Comparison of ENCODE assay signal across 12 cellular contexts in the genomic region with DNA sequence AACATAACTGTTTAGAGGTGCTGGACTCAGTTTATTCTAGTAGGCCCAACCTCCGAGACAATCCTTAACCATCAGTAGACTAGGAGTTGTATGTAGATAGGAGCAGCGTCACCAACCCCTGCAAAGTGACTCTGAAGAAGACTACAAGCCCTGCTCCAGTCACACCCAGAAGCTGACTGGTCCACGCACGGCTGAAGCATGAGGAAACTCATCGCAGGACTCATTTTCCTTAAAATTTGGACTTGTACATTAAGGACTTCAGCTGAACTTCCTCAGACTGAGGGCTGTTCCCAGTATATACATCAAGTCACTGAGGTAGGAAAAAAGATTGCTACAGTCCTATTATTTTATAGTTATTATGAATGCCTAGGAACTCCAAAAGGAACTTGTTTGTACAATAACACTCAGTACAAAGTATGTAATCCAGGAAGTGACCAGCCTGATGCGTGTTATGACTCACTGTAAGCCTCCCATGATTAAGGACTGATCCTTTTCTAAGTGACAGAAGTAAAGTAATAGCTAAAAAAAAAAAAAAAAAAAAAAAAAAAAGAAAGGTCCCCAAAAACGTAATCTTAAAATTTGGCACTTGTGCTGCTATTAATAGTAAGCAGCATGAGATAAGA. TPM values are rescaled to one million over a fixed set of nuclear protein-coding genes. Genes with fewer than 3 reads are reported as not detected.
DNase-seq lines count a peak whose midpoint lies in the region; ATAC-seq and TF ChIP-seq lines count a peak whose summit lies in the region.
"Had no signal": no experiment of that assay in that cellular context is flagged by ENCODE, and none has a peak within 500 bp of the region (broad histone marks: within the 10 kb centered on the region; RNA-seq: fewer than 3 reads in every experiment).

No MANE protein-coding gene starts in this region.

- no peak overlapping the region for H3K4me3 Mint-ChIP-seq in osteocyte (ENCODE audit: unreplicated experiment)
- H3K4me3 Mint-ChIP-seq: mesothelial cell of epicardium had no signal

- no peak overlapping the region for H3K27ac ChIP-seq in coronary artery

- H3K27ac Mint-ChIP-seq in osteocyte (ENCODE audit: unreplicated experiment), result peak overlapping the region; percentile 56
- H3K27ac Mint-ChIP-seq: mesothelial cell of epicardium had no signal

- H3K9me3 Mint-ChIP-seq in osteocyte (ENCODE audit: unreplicated experiment), result no peaks in the 10 kb centered on the region
- H3K9me3 Mint-ChIP-seq: mesothelial cell of epicardium had no signal

- peak; percentile 60 for DNase-seq in HT-29 (ENCODE audit: low spot score)
- DNase-seq in choroid plexus epithelial cell (ENCODE audit: low read depth), result peak; percentile 86
- no peak for DNase-seq in osteocyte (ENCODE audit: extremely low spot score, unreplicated experiment)
- DNase-seq in SHP77 treated with DMSO at 0.1 percent for 48 hours (lab: John Stamatoyannopoulos, UW), result no peak
- DNase-seq in NCI-H2171 (lab: John Stamatoyannopoulos, UW), result no peak
- no peak for DNase-seq in coronary artery (ENCODE audit: low spot score)
- DNase-seq: activated CD4-positive, alpha-beta T cell treated with anti-CD3 and anti-CD28 coated beads for 4 hours; GDM1 had no signal

- TF ChIP-seq CTCF in choroid plexus epithelial cell (conservative IDR thresholded peaks at IDR 0.05; ENCODE audit: low read depth, low read length) (no peak), osteocyte (IDR thresholded peaks at IDR 0.05) (no peak), coronary artery (IDR thresholded peaks at IDR 0.05) (no peak)

- no peaks in the 10 kb centered on the region for H3K27me3 Mint-ChIP-seq in osteocyte (ENCODE audit: unreplicated experiment)

- no peaks in the 10 kb centered on the region for H3K36me3 Mint-ChIP-seq in osteocyte (ENCODE audit: unreplicated experiment)
- H3K36me3 Mint-ChIP-seq: mesothelial cell of epicardium had no signal

- peaks cover 28% of the 10 kb centered on the region for H3K4me1 Mint-ChIP-seq in osteocyte (ENCODE audit: unreplicated experiment)

- H3K4me3 ChIP-seq in choroid plexus epithelial cell (ENCODE audit: low read depth, low read length) (no peak overlapping the region), coronary artery (no peak overlapping the region)

- peak; percentile 31 for ATAC-seq in GM18858 (IDR thresholded peaks at IDR 0.05; ENCODE audit: unreplicated experiment)
- ATAC-seq in GM21529 (IDR thresholded peaks at IDR 0.05; ENCODE audit: unreplicated experiment), result no peak

RNA-seq across cellular contexts. Expression of a gene that starts 41.6 kb away (rescaled TPM):
- 0.08 and 0.73 TPM in 2 replicates for total RNA-seq in HT-29 (2014; rRNA removed; shearing (Covaris generic))
- 0.91 and 0.97 TPM in 2 replicates for total RNA-seq in osteocyte
- total RNA-seq: mesothelial cell of epicardium, NCI-H460 had no signal

Comparison
In these comparisons a context has a peak if more than half of its experiments do, and no peak if none do; other contexts are left out.
1. DNase-seq: peak in HT-29 (single experiment) and choroid plexus epithelial cell (single experiment); none in osteocyte (single experiment), SHP77 treated with DMSO at 0.1 percent for 48 hours (single experiment), NCI-H2171 (single experiment) and coronary artery (single experiment).